Comparison of ENCODE assay signal across 1 cellular context in the genomic region with DNA sequence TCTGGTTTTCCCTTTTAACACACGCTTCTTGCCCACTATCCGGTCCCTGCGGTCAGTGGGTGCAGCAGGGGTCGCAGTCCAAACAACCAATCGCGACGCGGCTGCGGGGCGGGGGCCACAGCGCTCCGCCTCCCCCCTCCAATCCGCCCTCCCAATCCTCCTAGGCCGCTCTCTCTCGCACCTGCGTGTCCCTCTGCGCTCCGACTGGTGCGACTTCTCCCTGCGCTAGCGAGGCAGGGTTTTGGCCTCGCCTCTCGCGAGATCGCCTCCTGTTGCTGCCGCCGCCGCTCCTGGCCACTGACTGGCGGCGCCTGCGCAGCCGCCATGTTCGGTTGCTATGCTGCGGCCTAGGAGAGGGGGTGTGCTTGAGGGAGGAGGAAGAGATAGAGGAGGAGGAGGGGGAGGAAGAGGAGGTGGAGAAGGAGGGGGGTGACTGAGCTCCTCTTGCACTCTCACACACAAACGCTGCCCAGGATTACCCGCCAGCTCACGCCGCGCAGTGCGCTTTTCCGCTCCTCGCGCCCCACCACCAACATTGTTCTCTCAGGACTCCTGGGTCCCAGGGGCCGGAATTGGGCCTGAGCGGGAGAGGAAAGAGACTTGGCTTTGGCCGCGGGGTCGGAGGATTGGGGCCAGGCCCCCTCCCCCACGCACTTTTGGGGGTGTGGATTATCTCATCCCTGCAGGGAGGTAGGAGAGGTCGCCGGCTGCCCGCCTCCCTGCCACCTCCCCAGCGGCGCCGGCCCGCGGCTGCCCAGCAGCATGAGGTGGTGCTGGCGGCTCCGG.
TF ChIP-seq lines count a peak whose summit lies in the region.

Gene PTPN4, plus strand, starts transcription at position 472 of the 786 bp plus-strand sequence. CDS start 49,932 bp downstream, outside the sequence.

TF ChIP-seq in WTC11, 78 proteins besides CTCF, POLR2A, EP300 and RAD21 (continued from another document and continues in another):
- TF ChIP-seq, protein P1, sequence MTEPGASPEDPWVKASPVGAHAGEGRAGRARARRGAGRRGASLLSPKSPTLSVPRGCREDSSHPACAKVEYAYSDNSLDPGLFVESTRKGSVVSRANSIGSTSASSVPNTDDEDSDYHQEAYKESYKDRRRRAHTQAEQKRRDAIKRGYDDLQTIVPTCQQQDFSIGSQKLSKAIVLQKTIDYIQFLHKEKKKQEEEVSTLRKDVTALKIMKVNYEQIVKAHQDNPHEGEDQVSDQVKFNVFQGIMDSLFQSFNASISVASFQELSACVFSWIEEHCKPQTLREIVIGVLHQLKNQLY (CRISPR knock-in tag; IDR thresholded peaks at IDR 0.05), result no peak
- TF ChIP-seq ZNF219 (CRISPR knock-in tag; IDR thresholded peaks at IDR 0.05; ENCODE audit: borderline replicate concordance) (peak; percentile 55; the same call in 1 of the 2 replicates), HMGA2 (CRISPR knock-in tag; IDR thresholded peaks at IDR 0.05) (no peak), ZNF138 (CRISPR knock-in tag; conservative IDR thresholded peaks at IDR 0.05) (no peak), PRRX2 (CRISPR knock-in tag; IDR thresholded peaks at IDR 0.05) (no peak), SMAD3 (CRISPR knock-in tag; IDR thresholded peaks at IDR 0.05; ENCODE audit: borderline replicate concordance) (peak; percentile 50; the same call in 1 of the 2 replicates), JAZF1 (CRISPR knock-in tag; IDR thresholded peaks at IDR 0.05) (no peak), MXD4 (CRISPR knock-in tag; IDR thresholded peaks at IDR 0.05; ENCODE audit: borderline replicate concordance) (no peak), ZNF281 (CRISPR knock-in tag; IDR thresholded peaks at IDR 0.05) (no peak), EMX1 (CRISPR knock-in tag; IDR thresholded peaks at IDR 0.05) (no peak), MYBL2 (CRISPR knock-in tag; IDR thresholded peaks at IDR 0.05) (no peak; the same call in 1 of the 2 replicates), ZNF396 (CRISPR knock-in tag; IDR thresholded peaks at IDR 0.05; ENCODE audit: borderline replicate concordance) (no peak), PREB (CRISPR knock-in tag; IDR thresholded peaks at IDR 0.05; ENCODE audit: borderline replicate concordance) (no peak; the same call in 1 of the 2 replicates), IRF2 (CRISPR knock-in tag; IDR thresholded peaks at IDR 0.05; ENCODE audit: borderline replicate concordance, low read depth) (no peak), ZNF263 (CRISPR knock-in tag; IDR thresholded peaks at IDR 0.05; ENCODE audit: low read depth) (peak; percentile 100), NR2C2 (CRISPR knock-in tag; IDR thresholded peaks at IDR 0.05) (no peak), MAX (CRISPR knock-in tag; IDR thresholded peaks at IDR 0.05) (peak; percentile 94), NR1H2 (CRISPR knock-in tag; IDR thresholded peaks at IDR 0.05) (no peak), ESRRA (CRISPR knock-in tag; IDR thresholded peaks at IDR 0.05; ENCODE audit: borderline replicate concordance) (no peak), ATF3 (CRISPR knock-in tag; conservative IDR thresholded peaks at IDR 0.05) (no peak), AFF4 (CRISPR knock-in tag; IDR thresholded peaks at IDR 0.05; ENCODE audit: borderline replicate concordance) (0 out of 2 replicates have a peak, but pooled peaks have one; percentile 67), STAT6 (CRISPR knock-in tag; conservative IDR thresholded peaks at IDR 0.05; ENCODE audit: low read depth) (no peak), NR3C1 (CRISPR knock-in tag; conservative IDR thresholded peaks at IDR 0.05; ENCODE audit: low read depth) (no peak; the same call in 1 of the 2 replicates), GABPB1 (CRISPR knock-in tag; IDR thresholded peaks at IDR 0.05) (peak; percentile 83)
- TF ChIP-seq, protein P2, sequence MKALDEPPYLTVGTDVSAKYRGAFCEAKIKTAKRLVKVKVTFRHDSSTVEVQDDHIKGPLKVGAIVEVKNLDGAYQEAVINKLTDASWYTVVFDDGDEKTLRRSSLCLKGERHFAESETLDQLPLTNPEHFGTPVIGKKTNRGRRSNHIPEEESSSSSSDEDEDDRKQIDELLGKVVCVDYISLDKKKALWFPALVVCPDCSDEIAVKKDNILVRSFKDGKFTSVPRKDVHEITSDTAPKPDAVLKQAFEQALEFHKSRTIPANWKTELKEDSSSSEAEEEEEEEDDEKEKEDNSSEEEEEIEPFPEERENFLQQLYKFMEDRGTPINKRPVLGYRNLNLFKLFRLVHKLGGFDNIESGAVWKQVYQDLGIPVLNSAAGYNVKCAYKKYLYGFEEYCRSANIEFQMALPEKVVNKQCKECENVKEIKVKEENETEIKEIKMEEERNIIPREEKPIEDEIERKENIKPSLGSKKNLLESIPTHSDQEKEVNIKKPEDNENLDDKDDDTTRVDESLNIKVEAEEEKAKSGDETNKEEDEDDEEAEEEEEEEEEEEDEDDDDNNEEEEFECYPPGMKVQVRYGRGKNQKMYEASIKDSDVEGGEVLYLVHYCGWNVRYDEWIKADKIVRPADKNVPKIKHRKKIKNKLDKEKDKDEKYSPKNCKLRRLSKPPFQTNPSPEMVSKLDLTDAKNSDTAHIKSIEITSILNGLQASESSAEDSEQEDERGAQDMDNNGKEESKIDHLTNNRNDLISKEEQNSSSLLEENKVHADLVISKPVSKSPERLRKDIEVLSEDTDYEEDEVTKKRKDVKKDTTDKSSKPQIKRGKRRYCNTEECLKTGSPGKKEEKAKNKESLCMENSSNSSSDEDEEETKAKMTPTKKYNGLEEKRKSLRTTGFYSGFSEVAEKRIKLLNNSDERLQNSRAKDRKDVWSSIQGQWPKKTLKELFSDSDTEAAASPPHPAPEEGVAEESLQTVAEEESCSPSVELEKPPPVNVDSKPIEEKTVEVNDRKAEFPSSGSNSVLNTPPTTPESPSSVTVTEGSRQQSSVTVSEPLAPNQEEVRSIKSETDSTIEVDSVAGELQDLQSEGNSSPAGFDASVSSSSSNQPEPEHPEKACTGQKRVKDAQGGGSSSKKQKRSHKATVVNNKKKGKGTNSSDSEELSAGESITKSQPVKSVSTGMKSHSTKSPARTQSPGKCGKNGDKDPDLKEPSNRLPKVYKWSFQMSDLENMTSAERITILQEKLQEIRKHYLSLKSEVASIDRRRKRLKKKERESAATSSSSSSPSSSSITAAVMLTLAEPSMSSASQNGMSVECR (CRISPR knock-in tag; IDR thresholded peaks at IDR 0.05; ENCODE audit: borderline replicate concordance), result peak; percentile 67; the same call in 1 of the 2 replicates
- TF ChIP-seq, protein P3, sequence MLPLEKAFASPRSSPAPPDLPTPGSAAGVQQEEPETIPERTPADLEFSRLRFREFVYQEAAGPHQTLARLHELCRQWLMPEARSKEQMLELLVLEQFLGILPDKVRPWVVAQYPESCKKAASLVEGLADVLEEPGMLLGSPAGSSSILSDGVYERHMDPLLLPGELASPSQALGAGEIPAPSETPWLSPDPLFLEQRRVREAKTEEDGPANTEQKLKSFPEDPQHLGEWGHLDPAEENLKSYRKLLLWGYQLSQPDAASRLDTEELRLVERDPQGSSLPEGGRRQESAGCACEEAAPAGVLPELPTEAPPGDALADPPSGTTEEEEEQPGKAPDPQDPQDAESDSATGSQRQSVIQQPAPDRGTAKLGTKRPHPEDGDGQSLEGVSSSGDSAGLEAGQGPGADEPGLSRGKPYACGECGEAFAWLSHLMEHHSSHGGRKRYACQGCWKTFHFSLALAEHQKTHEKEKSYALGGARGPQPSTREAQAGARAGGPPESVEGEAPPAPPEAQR (CRISPR knock-in tag; IDR thresholded peaks at IDR 0.05), result no peak
- TF ChIP-seq, protein P4, sequence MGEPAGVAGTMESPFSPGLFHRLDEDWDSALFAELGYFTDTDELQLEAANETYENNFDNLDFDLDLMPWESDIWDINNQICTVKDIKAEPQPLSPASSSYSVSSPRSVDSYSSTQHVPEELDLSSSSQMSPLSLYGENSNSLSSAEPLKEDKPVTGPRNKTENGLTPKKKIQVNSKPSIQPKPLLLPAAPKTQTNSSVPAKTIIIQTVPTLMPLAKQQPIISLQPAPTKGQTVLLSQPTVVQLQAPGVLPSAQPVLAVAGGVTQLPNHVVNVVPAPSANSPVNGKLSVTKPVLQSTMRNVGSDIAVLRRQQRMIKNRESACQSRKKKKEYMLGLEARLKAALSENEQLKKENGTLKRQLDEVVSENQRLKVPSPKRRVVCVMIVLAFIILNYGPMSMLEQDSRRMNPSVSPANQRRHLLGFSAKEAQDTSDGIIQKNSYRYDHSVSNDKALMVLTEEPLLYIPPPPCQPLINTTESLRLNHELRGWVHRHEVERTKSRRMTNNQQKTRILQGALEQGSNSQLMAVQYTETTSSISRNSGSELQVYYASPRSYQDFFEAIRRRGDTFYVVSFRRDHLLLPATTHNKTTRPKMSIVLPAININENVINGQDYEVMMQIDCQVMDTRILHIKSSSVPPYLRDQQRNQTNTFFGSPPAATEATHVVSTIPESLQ (CRISPR knock-in tag; IDR thresholded peaks at IDR 0.05), result no peak
- TF ChIP-seq, protein P5, sequence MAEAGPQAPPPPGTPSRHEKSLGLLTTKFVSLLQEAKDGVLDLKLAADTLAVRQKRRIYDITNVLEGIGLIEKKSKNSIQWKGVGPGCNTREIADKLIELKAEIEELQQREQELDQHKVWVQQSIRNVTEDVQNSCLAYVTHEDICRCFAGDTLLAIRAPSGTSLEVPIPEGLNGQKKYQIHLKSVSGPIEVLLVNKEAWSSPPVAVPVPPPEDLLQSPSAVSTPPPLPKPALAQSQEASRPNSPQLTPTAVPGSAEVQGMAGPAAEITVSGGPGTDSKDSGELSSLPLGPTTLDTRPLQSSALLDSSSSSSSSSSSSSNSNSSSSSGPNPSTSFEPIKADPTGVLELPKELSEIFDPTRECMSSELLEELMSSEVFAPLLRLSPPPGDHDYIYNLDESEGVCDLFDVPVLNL (CRISPR knock-in tag; IDR thresholded peaks at IDR 0.05; ENCODE audit: borderline replicate concordance, low read depth), result no peak
